ENCODE assay signal across 36 cellular contexts in genomic region chr5:51018423-51018822, GRCh38.
"Had no signal": no experiment of that assay in that cellular context is flagged by ENCODE, and none has a peak within 500 bp of the region (broad histone marks: within the 10 kb centered on the region; RNA-seq: fewer than 3 reads in every experiment).

No MANE protein-coding gene starts in this region.

- DNase-seq: activated CD4-positive, alpha-beta memory T cell treated with anti-CD3 and anti-CD28 coated beads for 36 hours; activated CD4-positive, alpha-beta T cell treated with anti-CD3 and anti-CD28 coated beads for 36 hours; activated CD4-positive, alpha-beta T cell treated with anti-CD3 and anti-CD28 coated beads, Interleukin-2, amount 10 ng/mL, durations not matched to agents 24 days and 14 days; activated CD4-positive, CD25-positive, alpha-beta regulatory T cell; activated CD4-positive, CD25-positive, alpha-beta regulatory T cell treated with anti-CD3 and anti-CD28 coated beads, Interleukin-2, amount 50 U/mL, for 72 hours; activated CD8-positive, alpha-beta memory T cell treated with anti-CD3 and anti-CD28 coated beads, Interleukin-2, amount 10 ng/mL, durations not matched to agents 7 days and 5 days; activated CD8-positive, alpha-beta memory T cell treated with anti-CD3 and anti-CD28 coated beads, Interleukin-2, amount 50 U/mL, for 4 hours; activated CD8-positive, alpha-beta T cell treated with anti-CD3 and anti-CD28 coated beads, Interleukin-2, amount 10 ng/mL, durations not matched to agents 7 days and 5 days; activated effector memory CD4-positive, alpha-beta T cell treated with anti-CD3 and anti-CD28 coated beads, Interleukin-2, amount 50 U/mL, for 16 hours; activated naive CD4-positive, alpha-beta T cell treated with anti-CD3 and anti-CD28 coated beads for 36 hours; activated naive CD8-positive, alpha-beta T cell treated with anti-CD3 and anti-CD28 coated beads for 36 hours; activated naive CD8-positive, alpha-beta T cell treated with anti-CD3 and anti-CD28 coated beads, Interleukin-2, amount 50 U/mL, for 24 hours; activated T-cell treated with anti-CD3 and anti-CD28 coated beads, Interleukin-2, amount 50 U/mL, for 1 hour; activated T-cell treated with anti-CD3 and anti-CD28 coated beads, Interleukin-2, amount 50 U/mL, for 48 hours; adrenal gland; amygdala; central memory CD4-positive, alpha-beta T cell; cerebellar nuclear complex; colonic mucosa; effector CD8-positive, alpha-beta T cell; foreskin fibroblast; glutamatergic neuron; heart left ventricle; T-helper 1 cell; T-helper 2 cell had no signal

- H3K36me3 ChIP-seq: adrenal gland, ascending aorta, breast epithelium, cardiac muscle cell, colonic mucosa, heart left ventricle had no signal

- H3K27ac ChIP-seq: adrenal gland, ascending aorta, breast epithelium, cardiac muscle cell, colonic mucosa, epithelial cell of prostate, heart left ventricle had no signal

- H3K4me3 ChIP-seq: adrenal gland, ascending aorta, breast epithelium, cardiac muscle cell, colonic mucosa, heart left ventricle had no signal

- ATAC-seq: activated CD4-positive, alpha-beta T cell treated with anti-CD3 and anti-CD28 coated beads for 36 hours; activated CD8-positive, alpha-beta memory T cell treated with anti-CD3 and anti-CD28 coated beads, Interleukin-2, amount 10 ng/mL, durations not matched to agents 7 days and 5 days; activated CD8-positive, alpha-beta T cell treated with anti-CD3 and anti-CD28 coated beads, Interleukin-2, amount 10 ng/mL, durations not matched to agents 7 days and 5 days; activated naive CD8-positive, alpha-beta T cell treated with anti-CD3 and anti-CD28 coated beads, Interleukin-2, amount 50 U/mL, for 24 hours; heart left ventricle had no signal

- H3K4me1 ChIP-seq: adrenal gland, ascending aorta, breast epithelium, colonic mucosa, heart left ventricle had no signal

- H3K27me3 Mint-ChIP-seq: activated CD4-positive, alpha-beta T cell treated with anti-CD3 and anti-CD28 coated beads for 36 hours; activated CD4-positive, alpha-beta T cell treated with anti-CD3 and anti-CD28 coated beads, Interleukin-2, amount 10 ng/mL, durations not matched to agents 24 days and 14 days; activated CD8-positive, alpha-beta memory T cell treated with anti-CD3 and anti-CD28 coated beads, Interleukin-2, amount 10 ng/mL, durations not matched to agents 7 days and 5 days; activated naive CD8-positive, alpha-beta T cell treated with anti-CD3 and anti-CD28 coated beads for 36 hours; activated naive CD8-positive, alpha-beta T cell treated with anti-CD3 and anti-CD28 coated beads, Interleukin-2, amount 50 U/mL, for 24 hours; brain had no signal

- H3K9me3 ChIP-seq: adrenal gland, ascending aorta, breast epithelium, colonic mucosa, heart left ventricle had no signal

- H3K27ac Mint-ChIP-seq: activated CD4-positive, alpha-beta memory T cell treated with anti-CD3 and anti-CD28 coated beads for 36 hours; activated CD4-positive, alpha-beta T cell treated with anti-CD3 and anti-CD28 coated beads for 36 hours; activated CD4-positive, alpha-beta T cell treated with anti-CD3 and anti-CD28 coated beads, Interleukin-2, amount 10 ng/mL, durations not matched to agents 24 days and 14 days; activated CD8-positive, alpha-beta memory T cell treated with anti-CD3 and anti-CD28 coated beads, Interleukin-2, amount 10 ng/mL, durations not matched to agents 7 days and 5 days; activated CD8-positive, alpha-beta T cell treated with anti-CD3 and anti-CD28 coated beads, Interleukin-2, amount 10 ng/mL, durations not matched to agents 7 days and 5 days; activated naive CD4-positive, alpha-beta T cell treated with anti-CD3 and anti-CD28 coated beads for 36 hours; activated naive CD4-positive, alpha-beta T cell treated with anti-CD3 and anti-CD28 coated beads, Interleukin-2, amount 50 U/mL, for 24 hours; activated naive CD8-positive, alpha-beta T cell treated with anti-CD3 and anti-CD28 coated beads for 36 hours; activated naive CD8-positive, alpha-beta T cell treated with anti-CD3 and anti-CD28 coated beads, Interleukin-2, amount 50 U/mL, for 24 hours; activated T-helper 1 cell treated with anti-CD3 and anti-CD28 coated beads, Interleukin-12 subunit alpha, Interleukin-12 subunit beta, Interleukin-2, Interleukin-4 antibody, amounts not matched to agents 30 ng/mL and 10 ng/mL and 1 ng/mL, durations not matched to agents 14 hours and 24 hours and 36 hours; activated T-helper 2 cell treated with anti-CD3 and anti-CD28 coated beads, Interferon-gamma antibody, Interleukin-2, Interleukin-4, amounts not matched to agents 10 μg/mL and 5 μg/mL and 100 μg/mL, durations not matched to agents 14 hours and 24 hours and 36 hours; brain had no signal

- H3K36me3 Mint-ChIP-seq: activated CD4-positive, alpha-beta memory T cell treated with anti-CD3 and anti-CD28 coated beads for 36 hours; activated CD8-positive, alpha-beta memory T cell treated with anti-CD3 and anti-CD28 coated beads, Interleukin-2, amount 10 ng/mL, durations not matched to agents 7 days and 5 days; activated naive CD4-positive, alpha-beta T cell treated with anti-CD3 and anti-CD28 coated beads, Interleukin-2, amount 50 U/mL, for 24 hours; activated naive CD8-positive, alpha-beta T cell treated with anti-CD3 and anti-CD28 coated beads for 36 hours; brain had no signal

- H3K27me3 ChIP-seq: adrenal gland, ascending aorta, breast epithelium, cardiac muscle cell, colonic mucosa, heart left ventricle had no signal

- H3K4me1 Mint-ChIP-seq: activated CD4-positive, alpha-beta T cell treated with anti-CD3 and anti-CD28 coated beads for 36 hours; activated CD4-positive, alpha-beta T cell treated with anti-CD3 and anti-CD28 coated beads, Interleukin-2, amount 10 ng/mL, durations not matched to agents 24 days and 14 days; activated CD8-positive, alpha-beta memory T cell treated with anti-CD3 and anti-CD28 coated beads, Interleukin-2, amount 10 ng/mL, durations not matched to agents 7 days and 5 days; activated naive CD4-positive, alpha-beta T cell treated with anti-CD3 and anti-CD28 coated beads, Interleukin-2, amount 50 U/mL, for 24 hours; activated naive CD8-positive, alpha-beta T cell treated with anti-CD3 and anti-CD28 coated beads for 36 hours; activated naive CD8-positive, alpha-beta T cell treated with anti-CD3 and anti-CD28 coated beads, Interleukin-2, amount 50 U/mL, for 24 hours; brain had no signal

- FAIRE-seq: endometrium, endothelial cell of umbilical vein, frontal cortex had no signal

- H3K4me3 Mint-ChIP-seq: activated CD4-positive, alpha-beta memory T cell treated with anti-CD3 and anti-CD28 coated beads for 36 hours; activated CD4-positive, alpha-beta T cell treated with anti-CD3 and anti-CD28 coated beads for 36 hours; activated CD4-positive, alpha-beta T cell treated with anti-CD3 and anti-CD28 coated beads, Interleukin-2, amount 10 ng/mL, durations not matched to agents 24 days and 14 days; activated CD8-positive, alpha-beta memory T cell treated with anti-CD3 and anti-CD28 coated beads, Interleukin-2, amount 10 ng/mL, durations not matched to agents 7 days and 5 days; activated CD8-positive, alpha-beta T cell treated with anti-CD3 and anti-CD28 coated beads, Interleukin-2, amount 10 ng/mL, durations not matched to agents 7 days and 5 days; activated naive CD4-positive, alpha-beta T cell treated with anti-CD3 and anti-CD28 coated beads for 36 hours; activated naive CD4-positive, alpha-beta T cell treated with anti-CD3 and anti-CD28 coated beads, Interleukin-2, amount 50 U/mL, for 24 hours; activated naive CD8-positive, alpha-beta T cell treated with anti-CD3 and anti-CD28 coated beads for 36 hours; activated naive CD8-positive, alpha-beta T cell treated with anti-CD3 and anti-CD28 coated beads, Interleukin-2, amount 50 U/mL, for 24 hours; activated T-helper 1 cell treated with anti-CD3 and anti-CD28 coated beads, Interleukin-12 subunit alpha, Interleukin-12 subunit beta, Interleukin-2, Interleukin-4 antibody, amounts not matched to agents 30 ng/mL and 10 ng/mL and 1 ng/mL, durations not matched to agents 14 hours and 24 hours and 36 hours; brain had no signal
